1 cellular context compared by ENCODE assay signal in the genomic region with DNA sequence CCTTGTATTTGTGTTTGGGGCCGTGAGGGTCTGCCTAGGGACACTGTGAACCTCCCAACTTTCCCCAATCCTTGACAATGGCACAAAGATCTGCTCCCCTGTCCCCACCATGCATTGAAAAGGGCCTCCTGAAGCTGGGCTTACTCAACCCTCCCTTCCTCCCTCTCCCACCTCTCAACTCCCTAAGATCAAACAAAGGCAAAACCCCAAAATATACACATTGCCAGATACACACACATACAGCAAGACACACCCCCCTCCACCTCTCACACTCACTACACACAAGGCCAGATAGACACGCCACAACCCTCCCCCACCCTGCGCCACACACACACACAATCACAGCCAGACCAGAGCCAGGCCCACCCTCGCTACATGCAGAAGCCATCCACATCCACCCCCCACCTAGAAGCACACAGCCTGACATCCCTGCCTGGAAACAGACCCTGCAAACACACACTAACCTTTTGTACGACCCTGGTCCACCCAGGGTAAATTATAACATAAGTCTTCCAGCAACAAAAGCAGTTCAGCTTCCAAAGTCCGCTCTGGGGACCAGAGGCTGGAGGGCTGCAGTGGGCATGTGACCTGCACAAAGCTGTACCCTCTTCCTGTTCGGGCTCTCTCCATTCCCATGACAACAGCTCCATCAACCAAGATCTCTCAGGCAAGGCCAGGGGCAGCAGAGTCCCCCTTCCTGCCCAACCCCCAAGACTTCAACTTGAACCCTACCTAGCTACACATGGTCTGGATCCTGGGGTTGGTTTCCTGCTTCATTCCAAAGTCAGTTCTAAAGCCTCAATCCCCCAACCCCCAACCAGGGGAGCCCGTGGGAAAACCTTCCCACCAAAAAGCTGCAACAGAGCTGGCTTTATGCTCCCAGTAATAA.
TF ChIP-seq lines count a peak whose summit lies in the region.

No MANE protein-coding gene starts in this region.

TF ChIP-seq in HepG2, 621 proteins besides CTCF, POLR2A, EP300 and RAD21 (continued from another document and continues in another):
- TF ChIP-seq, protein P1, sequence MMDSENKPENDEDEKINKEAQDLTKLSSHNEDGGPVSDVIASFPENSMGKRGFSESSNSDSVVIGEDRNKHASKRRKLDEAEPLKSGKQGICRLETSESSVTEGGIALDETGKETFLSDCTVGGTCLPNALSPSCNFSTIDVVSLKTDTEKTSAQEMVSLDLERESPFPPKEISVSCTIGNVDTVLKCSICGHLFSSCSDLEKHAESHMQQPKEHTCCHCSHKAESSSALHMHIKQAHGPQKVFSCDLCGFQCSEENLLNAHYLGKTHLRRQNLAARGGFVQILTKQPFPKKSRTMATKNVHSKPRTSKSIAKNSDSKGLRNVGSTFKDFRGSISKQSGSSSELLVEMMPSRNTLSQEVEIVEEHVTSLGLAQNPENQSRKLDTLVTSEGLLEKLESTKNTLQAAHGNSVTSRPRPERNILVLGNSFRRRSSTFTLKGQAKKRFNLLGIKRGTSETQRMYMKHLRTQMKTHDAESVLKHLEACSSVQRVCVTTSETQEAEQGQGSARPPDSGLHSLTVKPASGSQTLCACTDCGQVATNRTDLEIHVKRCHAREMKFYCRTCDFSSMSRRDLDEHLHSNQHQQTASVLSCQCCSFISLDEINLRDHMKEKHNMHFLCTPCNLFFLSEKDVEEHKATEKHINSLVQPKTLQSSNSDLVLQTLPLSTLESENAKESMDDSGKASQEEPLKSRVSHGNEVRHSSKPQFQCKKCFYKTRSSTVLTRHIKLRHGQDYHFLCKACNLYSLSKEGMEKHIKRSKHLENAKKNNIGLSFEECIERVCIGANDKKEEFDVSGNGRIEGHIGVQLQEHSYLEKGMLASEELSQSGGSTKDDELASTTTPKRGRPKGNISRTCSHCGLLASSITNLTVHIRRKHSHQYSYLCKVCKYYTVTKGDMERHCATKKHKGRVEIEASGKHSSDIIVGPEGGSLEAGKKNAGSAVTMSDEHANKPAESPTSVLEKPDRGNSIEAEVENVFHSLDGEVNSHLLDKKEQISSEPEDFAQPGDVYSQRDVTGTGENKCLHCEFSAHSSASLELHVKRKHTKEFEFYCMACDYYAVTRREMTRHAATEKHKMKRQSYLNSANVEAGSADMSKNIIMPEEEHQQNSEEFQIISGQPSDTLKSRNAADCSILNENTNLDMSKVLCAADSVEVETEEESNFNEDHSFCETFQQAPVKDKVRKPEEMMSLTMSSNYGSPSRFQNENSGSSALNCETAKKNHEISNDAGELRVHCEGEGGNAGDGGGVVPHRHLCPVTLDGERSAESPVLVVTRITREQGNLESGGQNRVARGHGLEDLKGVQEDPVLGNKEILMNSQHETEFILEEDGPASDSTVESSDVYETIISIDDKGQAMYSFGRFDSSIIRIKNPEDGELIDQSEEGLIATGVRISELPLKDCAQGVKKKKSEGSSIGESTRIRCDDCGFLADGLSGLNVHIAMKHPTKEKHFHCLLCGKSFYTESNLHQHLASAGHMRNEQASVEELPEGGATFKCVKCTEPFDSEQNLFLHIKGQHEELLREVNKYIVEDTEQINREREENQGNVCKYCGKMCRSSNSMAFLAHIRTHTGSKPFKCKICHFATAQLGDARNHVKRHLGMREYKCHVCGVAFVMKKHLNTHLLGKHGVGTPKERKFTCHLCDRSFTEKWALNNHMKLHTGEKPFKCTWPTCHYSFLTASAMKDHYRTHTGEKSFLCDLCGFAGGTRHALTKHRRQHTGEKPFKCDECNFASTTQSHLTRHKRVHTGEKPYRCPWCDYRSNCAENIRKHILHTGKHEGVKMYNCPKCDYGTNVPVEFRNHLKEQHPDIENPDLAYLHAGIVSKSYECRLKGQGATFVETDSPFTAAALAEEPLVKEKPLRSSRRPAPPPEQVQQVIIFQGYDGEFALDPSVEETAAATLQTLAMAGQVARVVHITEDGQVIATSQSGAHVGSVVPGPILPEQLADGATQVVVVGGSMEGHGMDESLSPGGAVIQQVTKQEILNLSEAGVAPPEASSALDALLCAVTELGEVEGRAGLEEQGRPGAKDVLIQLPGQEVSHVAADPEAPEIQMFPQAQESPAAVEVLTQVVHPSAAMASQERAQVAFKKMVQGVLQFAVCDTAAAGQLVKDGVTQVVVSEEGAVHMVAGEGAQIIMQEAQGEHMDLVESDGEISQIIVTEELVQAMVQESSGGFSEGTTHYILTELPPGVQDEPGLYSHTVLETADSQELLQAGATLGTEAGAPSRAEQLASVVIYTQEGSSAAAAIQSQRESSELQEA (CRISPR knock-in tag; IDR thresholded peaks at IDR 0.05; ENCODE audit: not compliant biosample characterization): no peak
- TF ChIP-seq ISX (CRISPR knock-in tag; conservative IDR thresholded peaks at IDR 0.05) (no peak), ZNF292 (CRISPR knock-in tag; IDR thresholded peaks at IDR 0.05; ENCODE audit: borderline replicate concordance, low read depth) (no peak), ZNF749 (CRISPR knock-in tag; IDR thresholded peaks at IDR 0.05; ENCODE audit: borderline replicate concordance) (peak; percentile 42; the same call in 1 of the 2 replicates), NRL (CRISPR knock-in tag; IDR thresholded peaks at IDR 0.05; ENCODE audit: borderline replicate concordance) (peak; percentile 47), ZNF530 (CRISPR knock-in tag; IDR thresholded peaks at IDR 0.05; ENCODE audit: low read depth) (0 out of 2 replicates have a peak, but pooled peaks have one; percentile 93), SRSF9 (IDR thresholded peaks at IDR 0.05; ENCODE audit: borderline replicate concordance, insufficient read depth, low read depth, low read length, poor library complexity, severe bottlenecking) (no peak), YY1 (IDR thresholded peaks at IDR 0.05; ENCODE audit: insufficient read depth, insufficient replicate concordance, low read depth, low read length) (no peak), ZMAT3 (CRISPR knock-in tag; conservative IDR thresholded peaks at IDR 0.05) (0 out of 2 replicates have a peak, but pooled peaks have one; percentile 50), ZNF770 (CRISPR knock-in tag; IDR thresholded peaks at IDR 0.05) (peak; percentile 52; the same call in 1 of the 2 replicates), PCBP2 (optimal IDR thresholded peaks at IDR 0.05; ENCODE audit: low read depth, low read length, poor library complexity, severe bottlenecking) (no peak), ZNF431 (CRISPR knock-in tag; IDR thresholded peaks at IDR 0.05; ENCODE audit: borderline replicate concordance, low read depth) (peak; percentile 68; the same call in 1 of the 2 replicates), ZNF343 (CRISPR knock-in tag; IDR thresholded peaks at IDR 0.05) (no peak), DNMT3B (CRISPR knock-in tag; conservative IDR thresholded peaks at IDR 0.05) (no peak), SPEN (CRISPR knock-in tag; IDR thresholded peaks at IDR 0.05; ENCODE audit: low read depth) (peak; percentile 67), ZFYVE20 (CRISPR knock-in tag; IDR thresholded peaks at IDR 0.05; ENCODE audit: borderline replicate concordance, low read depth) (no peak), TCF12 (IDR thresholded peaks at IDR 0.05) (no peak), TCF12 (CRISPR knock-in tag; IDR thresholded peaks at IDR 0.05) (no peak), SNAPC5 (CRISPR knock-in tag; IDR thresholded peaks at IDR 0.05; ENCODE audit: borderline replicate concordance) (no peak; the same call in 1 of the 2 replicates), SKIL (CRISPR knock-in tag; IDR thresholded peaks at IDR 0.05; ENCODE audit: borderline replicate concordance) (peak; percentile 80), ZFP36L1 (CRISPR knock-in tag; IDR thresholded peaks at IDR 0.05) (0 out of 2 replicates have a peak, but pooled peaks have one; percentile 45)
- TF ChIP-seq, protein P2, sequence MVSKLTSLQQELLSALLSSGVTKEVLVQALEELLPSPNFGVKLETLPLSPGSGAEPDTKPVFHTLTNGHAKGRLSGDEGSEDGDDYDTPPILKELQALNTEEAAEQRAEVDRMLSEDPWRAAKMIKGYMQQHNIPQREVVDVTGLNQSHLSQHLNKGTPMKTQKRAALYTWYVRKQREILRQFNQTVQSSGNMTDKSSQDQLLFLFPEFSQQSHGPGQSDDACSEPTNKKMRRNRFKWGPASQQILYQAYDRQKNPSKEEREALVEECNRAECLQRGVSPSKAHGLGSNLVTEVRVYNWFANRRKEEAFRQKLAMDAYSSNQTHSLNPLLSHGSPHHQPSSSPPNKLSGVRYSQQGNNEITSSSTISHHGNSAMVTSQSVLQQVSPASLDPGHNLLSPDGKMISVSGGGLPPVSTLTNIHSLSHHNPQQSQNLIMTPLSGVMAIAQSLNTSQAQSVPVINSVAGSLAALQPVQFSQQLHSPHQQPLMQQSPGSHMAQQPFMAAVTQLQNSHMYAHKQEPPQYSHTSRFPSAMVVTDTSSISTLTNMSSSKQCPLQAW (CRISPR knock-in tag; IDR thresholded peaks at IDR 0.05): peak; percentile 92
- TF ChIP-seq, protein P3, sequence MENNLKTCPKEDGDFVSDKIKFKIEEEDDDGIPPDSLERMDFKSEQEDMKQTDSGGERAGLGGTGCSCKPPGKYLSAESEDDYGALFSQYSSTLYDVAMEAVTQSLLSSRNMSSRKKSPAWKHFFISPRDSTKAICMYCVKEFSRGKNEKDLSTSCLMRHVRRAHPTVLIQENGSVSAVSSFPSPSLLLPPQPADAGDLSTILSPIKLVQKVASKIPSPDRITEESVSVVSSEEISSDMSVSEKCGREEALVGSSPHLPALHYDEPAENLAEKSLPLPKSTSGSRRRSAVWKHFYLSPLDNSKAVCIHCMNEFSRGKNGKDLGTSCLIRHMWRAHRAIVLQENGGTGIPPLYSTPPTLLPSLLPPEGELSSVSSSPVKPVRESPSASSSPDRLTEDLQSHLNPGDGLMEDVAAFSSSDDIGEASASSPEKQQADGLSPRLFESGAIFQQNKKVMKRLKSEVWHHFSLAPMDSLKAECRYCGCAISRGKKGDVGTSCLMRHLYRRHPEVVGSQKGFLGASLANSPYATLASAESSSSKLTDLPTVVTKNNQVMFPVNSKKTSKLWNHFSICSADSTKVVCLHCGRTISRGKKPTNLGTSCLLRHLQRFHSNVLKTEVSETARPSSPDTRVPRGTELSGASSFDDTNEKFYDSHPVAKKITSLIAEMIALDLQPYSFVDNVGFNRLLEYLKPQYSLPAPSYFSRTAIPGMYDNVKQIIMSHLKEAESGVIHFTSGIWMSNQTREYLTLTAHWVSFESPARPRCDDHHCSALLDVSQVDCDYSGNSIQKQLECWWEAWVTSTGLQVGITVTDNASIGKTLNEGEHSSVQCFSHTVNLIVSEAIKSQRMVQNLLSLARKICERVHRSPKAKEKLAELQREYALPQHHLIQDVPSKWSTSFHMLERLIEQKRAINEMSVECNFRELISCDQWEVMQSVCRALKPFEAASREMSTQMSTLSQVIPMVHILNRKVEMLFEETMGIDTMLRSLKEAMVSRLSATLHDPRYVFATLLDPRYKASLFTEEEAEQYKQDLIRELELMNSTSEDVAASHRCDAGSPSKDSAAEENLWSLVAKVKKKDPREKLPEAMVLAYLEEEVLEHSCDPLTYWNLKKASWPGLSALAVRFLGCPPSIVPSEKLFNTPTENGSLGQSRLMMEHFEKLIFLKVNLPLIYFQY (CRISPR knock-in tag; IDR thresholded peaks at IDR 0.05; ENCODE audit: borderline replicate concordance): 0 out of 2 replicates have a peak, but pooled peaks have one; percentile 21
